22 cellular contexts compared by ENCODE assay signal in genomic region chr9:4287386-4287785, GRCh38.
"Had no signal": no experiment of that assay in that cellular context is flagged by ENCODE, and none has a peak within 500 bp of the region (broad histone marks: within the 10 kb centered on the region; RNA-seq: fewer than 3 reads in every experiment).

No MANE protein-coding gene starts in this region.

- H3K36me3 ChIP-seq: left ventricle myocardium inferior, pancreas, prostate gland, suprapubic skin, uterus had no signal

- ATAC-seq: naive thymus-derived CD8-positive, alpha-beta T cell; pancreas; right cardiac atrium; sciatic nerve; stimulated activated effector memory CD8-positive, alpha-beta T cell treated with anti-CD3 and anti-CD28 coated beads, Interleukin-12 subunit alpha, Interleukin-12 subunit beta, amount 100 ng/mL, for 72 hours had no signal

- H2AFZ ChIP-seq: hepatocyte had no signal

- H3K4me3 ChIP-seq: hepatocyte, left ventricle myocardium inferior, pancreas, prostate gland, skin epidermis, suprapubic skin, thoracic aorta, tibial nerve, uterus had no signal

- H3K4me2 ChIP-seq: hepatocyte had no signal

- FAIRE-seq: pancreas had no signal

- H3K4me1 ChIP-seq: left ventricle myocardium inferior, prostate gland, suprapubic skin, uterus had no signal

- DNase-seq: islet precursor cell; left ventricle myocardium inferior; naive thymus-derived CD8-positive, alpha-beta T cell; nucleus accumbens; pancreas; posterior cingulate gyrus; retina; right cardiac atrium; stimulated activated CD4-positive, alpha-beta T cell treated with anti-CD3 and anti-CD28 coated beads, Interleukin-12 subunit alpha, Interleukin-12 subunit beta, amount 100 ng/mL, for 4 hours; stimulated activated CD4-positive, alpha-beta T cell treated with anti-CD3 and anti-CD28 coated beads, Interleukin-15, amount 100 ng/mL, for 24 hours; stimulated activated CD4-positive, alpha-beta T cell treated with anti-CD3 and anti-CD28 coated beads, Interleukin-2, amount 100 ng/mL, for 24 hours; stimulated activated CD4-positive, alpha-beta T cell treated with anti-CD3 and anti-CD28 coated beads, Interleukin-4, amount 100 ng/mL, for 1 hour; stimulated activated naive CD4-positive, alpha-beta T cell; uterus had no signal

- H3K27me3 ChIP-seq: hepatocyte, pancreas, suprapubic skin, tibial nerve, uterus had no signal

- H3K9me3 ChIP-seq: left ventricle myocardium inferior, pancreas, prostate gland, suprapubic skin, thoracic aorta, tibial nerve, uterus had no signal

- H3K27ac ChIP-seq: hepatocyte, left ventricle myocardium inferior, pancreas, prostate gland, skin epidermis, suprapubic skin, thoracic aorta, uterus had no signal
